Comparison of ENCODE assay signal across 2 cellular contexts in the genomic region with DNA sequence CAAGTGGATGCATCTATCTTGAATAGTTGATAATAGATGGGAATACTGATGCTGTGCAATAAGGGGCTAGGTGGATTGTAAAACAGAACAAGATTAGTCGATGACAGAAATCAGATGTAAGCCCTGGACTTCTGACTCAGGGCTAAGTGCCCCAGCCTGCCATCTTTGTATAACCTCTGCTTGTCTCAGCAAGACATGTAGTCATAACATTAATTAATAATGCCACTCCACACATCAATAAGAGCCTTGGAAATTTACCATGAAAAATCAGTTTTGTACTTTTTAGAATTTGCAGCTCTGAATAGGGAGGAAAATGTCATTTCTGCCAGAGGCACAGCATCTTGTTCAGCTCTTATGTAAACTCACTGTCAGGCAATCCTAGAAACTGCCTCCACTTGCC.
TF ChIP-seq lines count a peak whose summit lies in the region.

No MANE protein-coding gene starts in this region.

TF ChIP-seq in SK-N-SH, 30 proteins besides CTCF, POLR2A, EP300 and RAD21 (continued from another document):
- TF ChIP-seq, protein P1, sequence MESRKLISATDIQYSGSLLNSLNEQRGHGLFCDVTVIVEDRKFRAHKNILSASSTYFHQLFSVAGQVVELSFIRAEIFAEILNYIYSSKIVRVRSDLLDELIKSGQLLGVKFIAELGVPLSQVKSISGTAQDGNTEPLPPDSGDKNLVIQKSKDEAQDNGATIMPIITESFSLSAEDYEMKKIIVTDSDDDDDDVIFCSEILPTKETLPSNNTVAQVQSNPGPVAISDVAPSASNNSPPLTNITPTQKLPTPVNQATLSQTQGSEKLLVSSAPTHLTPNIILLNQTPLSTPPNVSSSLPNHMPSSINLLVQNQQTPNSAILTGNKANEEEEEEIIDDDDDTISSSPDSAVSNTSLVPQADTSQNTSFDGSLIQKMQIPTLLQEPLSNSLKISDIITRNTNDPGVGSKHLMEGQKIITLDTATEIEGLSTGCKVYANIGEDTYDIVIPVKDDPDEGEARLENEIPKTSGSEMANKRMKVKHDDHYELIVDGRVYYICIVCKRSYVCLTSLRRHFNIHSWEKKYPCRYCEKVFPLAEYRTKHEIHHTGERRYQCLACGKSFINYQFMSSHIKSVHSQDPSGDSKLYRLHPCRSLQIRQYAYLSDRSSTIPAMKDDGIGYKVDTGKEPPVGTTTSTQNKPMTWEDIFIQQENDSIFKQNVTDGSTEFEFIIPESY (IDR thresholded peaks at IDR 0.05; ENCODE audit: borderline replicate concordance, low read depth): no peak
- TF ChIP-seq, protein P2, sequence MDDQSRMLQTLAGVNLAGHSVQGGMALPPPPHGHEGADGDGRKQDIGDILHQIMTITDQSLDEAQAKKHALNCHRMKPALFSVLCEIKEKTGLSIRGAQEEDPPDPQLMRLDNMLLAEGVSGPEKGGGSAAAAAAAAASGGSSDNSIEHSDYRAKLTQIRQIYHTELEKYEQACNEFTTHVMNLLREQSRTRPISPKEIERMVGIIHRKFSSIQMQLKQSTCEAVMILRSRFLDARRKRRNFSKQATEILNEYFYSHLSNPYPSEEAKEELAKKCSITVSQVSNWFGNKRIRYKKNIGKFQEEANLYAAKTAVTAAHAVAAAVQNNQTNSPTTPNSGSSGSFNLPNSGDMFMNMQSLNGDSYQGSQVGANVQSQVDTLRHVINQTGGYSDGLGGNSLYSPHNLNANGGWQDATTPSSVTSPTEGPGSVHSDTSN (IDR thresholded peaks at IDR 0.05): no peak
- TF ChIP-seq TAF1 (IDR thresholded peaks at IDR 0.05; ENCODE audit: borderline replicate concordance, low read depth, low read length) (no peak), RFX5 (IDR thresholded peaks at IDR 0.05; ENCODE audit: low read length) (no peak), SIN3A (IDR thresholded peaks at IDR 0.05; ENCODE audit: borderline replicate concordance, low read depth, low read length) (no peak), POLR2AphosphoS5 (IDR thresholded peaks at IDR 0.05; ENCODE audit: low read depth, low read length) (no peak), FOSL2 (IDR thresholded peaks at IDR 0.05; ENCODE audit: borderline replicate concordance, low read depth) (no peak), FOXJ3 (CRISPR knock-in tag; IDR thresholded peaks at IDR 0.05) (no peak), MEF2A (IDR thresholded peaks at IDR 0.05; ENCODE audit: borderline replicate concordance, low read depth) (no peak), RXRA (IDR thresholded peaks at IDR 0.05; ENCODE audit: borderline replicate concordance, low read depth) (no peak), MXI1 (IDR thresholded peaks at IDR 0.05; ENCODE audit: low read depth, low read length) (no peak), GABPA (IDR thresholded peaks at IDR 0.05; ENCODE audit: low read depth) (no peak), ELF1 (IDR thresholded peaks at IDR 0.05) (no peak)
- TF ChIP-seq, protein P3, sequence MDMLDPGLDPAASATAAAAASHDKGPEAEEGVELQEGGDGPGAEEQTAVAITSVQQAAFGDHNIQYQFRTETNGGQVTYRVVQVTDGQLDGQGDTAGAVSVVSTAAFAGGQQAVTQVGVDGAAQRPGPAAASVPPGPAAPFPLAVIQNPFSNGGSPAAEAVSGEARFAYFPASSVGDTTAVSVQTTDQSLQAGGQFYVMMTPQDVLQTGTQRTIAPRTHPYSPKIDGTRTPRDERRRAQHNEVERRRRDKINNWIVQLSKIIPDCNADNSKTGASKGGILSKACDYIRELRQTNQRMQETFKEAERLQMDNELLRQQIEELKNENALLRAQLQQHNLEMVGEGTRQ (IDR thresholded peaks at IDR 0.05; ENCODE audit: borderline replicate concordance, low read depth, low read length): no peak
- TF ChIP-seq, protein P4, sequence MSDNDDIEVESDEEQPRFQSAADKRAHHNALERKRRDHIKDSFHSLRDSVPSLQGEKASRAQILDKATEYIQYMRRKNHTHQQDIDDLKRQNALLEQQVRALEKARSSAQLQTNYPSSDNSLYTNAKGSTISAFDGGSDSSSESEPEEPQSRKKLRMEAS (IDR thresholded peaks at IDR 0.05; ENCODE audit: low read depth): no peak

TF ChIP-seq in SK-N-SH treated with all-trans-retinoic acid at 6 μM for 48 hours, 23 proteins besides CTCF, POLR2A, EP300 and RAD21 (continued from another document):
- TF ChIP-seq, protein P5, sequence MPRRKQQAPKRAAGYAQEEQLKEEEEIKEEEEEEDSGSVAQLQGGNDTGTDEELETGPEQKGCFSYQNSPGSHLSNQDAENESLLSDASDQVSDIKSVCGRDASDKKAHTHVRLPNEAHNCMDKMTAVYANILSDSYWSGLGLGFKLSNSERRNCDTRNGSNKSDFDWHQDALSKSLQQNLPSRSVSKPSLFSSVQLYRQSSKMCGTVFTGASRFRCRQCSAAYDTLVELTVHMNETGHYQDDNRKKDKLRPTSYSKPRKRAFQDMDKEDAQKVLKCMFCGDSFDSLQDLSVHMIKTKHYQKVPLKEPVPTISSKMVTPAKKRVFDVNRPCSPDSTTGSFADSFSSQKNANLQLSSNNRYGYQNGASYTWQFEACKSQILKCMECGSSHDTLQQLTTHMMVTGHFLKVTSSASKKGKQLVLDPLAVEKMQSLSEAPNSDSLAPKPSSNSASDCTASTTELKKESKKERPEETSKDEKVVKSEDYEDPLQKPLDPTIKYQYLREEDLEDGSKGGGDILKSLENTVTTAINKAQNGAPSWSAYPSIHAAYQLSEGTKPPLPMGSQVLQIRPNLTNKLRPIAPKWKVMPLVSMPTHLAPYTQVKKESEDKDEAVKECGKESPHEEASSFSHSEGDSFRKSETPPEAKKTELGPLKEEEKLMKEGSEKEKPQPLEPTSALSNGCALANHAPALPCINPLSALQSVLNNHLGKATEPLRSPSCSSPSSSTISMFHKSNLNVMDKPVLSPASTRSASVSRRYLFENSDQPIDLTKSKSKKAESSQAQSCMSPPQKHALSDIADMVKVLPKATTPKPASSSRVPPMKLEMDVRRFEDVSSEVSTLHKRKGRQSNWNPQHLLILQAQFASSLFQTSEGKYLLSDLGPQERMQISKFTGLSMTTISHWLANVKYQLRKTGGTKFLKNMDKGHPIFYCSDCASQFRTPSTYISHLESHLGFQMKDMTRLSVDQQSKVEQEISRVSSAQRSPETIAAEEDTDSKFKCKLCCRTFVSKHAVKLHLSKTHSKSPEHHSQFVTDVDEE (CRISPR knock-in tag; IDR thresholded peaks at IDR 0.05): no peak
- TF ChIP-seq GLIS3 (CRISPR knock-in tag; IDR thresholded peaks at IDR 0.05) (no peak), CSDC2 (CRISPR knock-in tag; IDR thresholded peaks at IDR 0.05) (no peak), SNAI2 (CRISPR knock-in tag; IDR thresholded peaks at IDR 0.05) (no peak), ISL1 (CRISPR knock-in tag; IDR thresholded peaks at IDR 0.05) (no peak)
- TF ChIP-seq, protein P6, sequence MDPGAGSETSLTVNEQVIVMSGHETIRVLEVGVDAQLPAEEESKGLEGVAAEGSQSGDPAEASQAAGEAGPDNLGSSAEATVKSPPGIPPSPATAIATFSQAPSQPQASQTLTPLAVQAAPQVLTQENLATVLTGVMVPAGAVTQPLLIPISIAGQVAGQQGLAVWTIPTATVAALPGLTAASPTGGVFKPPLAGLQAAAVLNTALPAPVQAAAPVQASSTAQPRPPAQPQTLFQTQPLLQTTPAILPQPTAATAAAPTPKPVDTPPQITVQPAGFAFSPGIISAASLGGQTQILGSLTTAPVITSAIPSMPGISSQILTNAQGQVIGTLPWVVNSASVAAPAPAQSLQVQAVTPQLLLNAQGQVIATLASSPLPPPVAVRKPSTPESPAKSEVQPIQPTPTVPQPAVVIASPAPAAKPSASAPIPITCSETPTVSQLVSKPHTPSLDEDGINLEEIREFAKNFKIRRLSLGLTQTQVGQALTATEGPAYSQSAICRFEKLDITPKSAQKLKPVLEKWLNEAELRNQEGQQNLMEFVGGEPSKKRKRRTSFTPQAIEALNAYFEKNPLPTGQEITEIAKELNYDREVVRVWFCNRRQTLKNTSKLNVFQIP (CRISPR knock-in tag; IDR thresholded peaks at IDR 0.05; ENCODE audit: borderline replicate concordance, low read depth): no peak
- TF ChIP-seq, protein P7, sequence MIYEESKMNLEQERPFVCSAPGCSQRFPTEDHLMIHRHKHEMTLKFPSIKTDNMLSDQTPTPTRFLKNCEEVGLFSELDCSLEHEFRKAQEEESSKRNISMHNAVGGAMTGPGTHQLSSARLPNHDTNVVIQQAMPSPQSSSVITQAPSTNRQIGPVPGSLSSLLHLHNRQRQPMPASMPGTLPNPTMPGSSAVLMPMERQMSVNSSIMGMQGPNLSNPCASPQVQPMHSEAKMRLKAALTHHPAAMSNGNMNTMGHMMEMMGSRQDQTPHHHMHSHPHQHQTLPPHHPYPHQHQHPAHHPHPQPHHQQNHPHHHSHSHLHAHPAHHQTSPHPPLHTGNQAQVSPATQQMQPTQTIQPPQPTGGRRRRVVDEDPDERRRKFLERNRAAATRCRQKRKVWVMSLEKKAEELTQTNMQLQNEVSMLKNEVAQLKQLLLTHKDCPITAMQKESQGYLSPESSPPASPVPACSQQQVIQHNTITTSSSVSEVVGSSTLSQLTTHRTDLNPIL (CRISPR knock-in tag; IDR thresholded peaks at IDR 0.05; ENCODE audit: low read depth): no peak
